ENCODE assay signal across 8 cellular contexts in the genomic region with DNA sequence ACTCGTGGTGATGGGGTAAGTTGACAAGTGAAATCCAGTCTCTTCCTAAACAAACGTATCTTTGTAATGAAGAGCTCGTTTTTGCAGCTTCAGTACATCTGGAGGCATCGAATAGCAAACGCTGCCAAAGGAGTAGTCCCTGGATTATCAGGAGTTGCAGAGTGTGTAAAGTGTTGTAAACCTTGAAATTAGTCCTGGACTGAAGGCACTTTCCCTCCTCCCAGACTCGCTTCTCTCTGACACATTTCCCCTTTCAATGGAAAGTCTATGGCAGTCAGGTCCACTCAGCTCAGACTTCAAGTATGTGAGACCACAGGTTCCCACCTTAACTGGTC. TPM values are rescaled to one million over a fixed set of nuclear protein-coding genes. Genes with fewer than 3 reads are reported as not detected.
DNase-seq lines count a peak whose midpoint lies in the region; ATAC-seq, FAIRE-seq and TF ChIP-seq lines count a peak whose summit lies in the region.

No MANE protein-coding gene starts in this region.

- H3K4me1 ChIP-seq in A673 (ENCODE audit: insufficient read depth, low read length, poor library complexity, severe bottlenecking): peaks cover 19% of the 10 kb centered on the region
- H3K4me1 ChIP-seq in muscle layer of duodenum (ENCODE audit: control insufficient read depth in 1 of 2, insufficient read depth in 2 of 2, low read length in 2 of 2): peaks cover 4 to 6% of the 10 kb centered on the region in 2 donors

- peak; percentile 20 for FAIRE-seq in HTR-8/SVneo (lab: Jason Lieb, UNC)

- no peak for DNase-seq in A673 (ENCODE audit: low spot score)
- no peak for DNase-seq in HTR-8/SVneo (ENCODE audit: insufficient read length, low spot score)
- no peak for DNase-seq in caudate nucleus (lab: John Stamatoyannopoulos, UW)
- DNase-seq in central memory CD4-positive, alpha-beta T cell: no peak
- no peak for DNase-seq in NCI-H2081 (lab: John Stamatoyannopoulos, UW)

- no peak overlapping the region for H3K27ac ChIP-seq in A673 (ENCODE audit: low read depth, low read length, poor library complexity, severe bottlenecking)
- peak overlapping the region; percentile 91 for H3K27ac ChIP-seq in caudate nucleus (ENCODE audit: low read depth, low read length)
- peak overlapping the region; percentile 2 for H3K27ac ChIP-seq in muscle layer of duodenum (ENCODE audit: low read length)

- H3K4me3 ChIP-seq in A673 (ENCODE audit: low read depth, low read length, poor library complexity, severe bottlenecking): peak overlapping the region; percentile 46
- peak overlapping the region; percentile 43 to 68 for H3K4me3 ChIP-seq in muscle layer of duodenum (ENCODE audit: low read depth in 1 of 2, low read length in 2 of 2)

- H3K36me3 ChIP-seq in A673 (ENCODE audit: insufficient read depth, low read length, poor library complexity, severe bottlenecking) (no peaks in the 10 kb centered on the region), muscle layer of duodenum (ENCODE audit: control insufficient read depth in 1 of 2, insufficient read depth in 2 of 2, low read length in 2 of 2) (no peaks in the 10 kb centered on the region)

- H3K9me3 ChIP-seq in A673 (ENCODE audit: low read depth, low read length, poor library complexity, severe bottlenecking) (no peaks in the 10 kb centered on the region), muscle layer of duodenum (ENCODE audit: control insufficient read depth in 1 of 2, low read length in 2 of 2) (no peaks in the 10 kb centered on the region)

- BruUV-seq in A673 (replicated peaks; lab: Mats Ljungman, UMichigan): no TSS peak

- H3K27me3 ChIP-seq in A673 (replicated peaks; ENCODE audit: insufficient read depth, low read depth, low read length, poor library complexity) (peaks cover 81% of the 10 kb centered on the region), muscle layer of duodenum (ENCODE audit: low read depth, low read length) (no peaks in the 10 kb centered on the region)

- TF ChIP-seq CTCF in A673 (conservative IDR thresholded peaks at IDR 0.05; ENCODE audit: low read depth, low read length): no peak

- no peak for ATAC-seq in GM19328 (IDR thresholded peaks at IDR 0.05; ENCODE audit: unreplicated experiment)
- ATAC-seq in HG02610 (IDR thresholded peaks at IDR 0.05; ENCODE audit: unreplicated experiment): no peak

- POLR2A ChIA-PET in A673 (lab: Charles Lee; ENCODE audit: low non-redundant PET): no interaction called here

- CTCF ChIA-PET in A673 (lab: Charles Lee): no interaction called here

- intact Hi-C loops in A673 (cut with micrococcal nuclease; ENCODE audit: unreplicated experiment): no loop called here

RNA-seq across cellular contexts. Expression of a gene that starts 1.5 kb away (rescaled TPM):
- total RNA-seq in A673 (2021): 1.5 and 3.5 TPM in 2 replicates

RNA-seq across cellular contexts. Expression of a gene that starts 38.6 kb away (rescaled TPM):
- total RNA-seq in A673 (2021): 98.7 and 103 TPM in 2 replicates
